Comparison of ENCODE assay signal across 1 cellular context in the genomic region with DNA sequence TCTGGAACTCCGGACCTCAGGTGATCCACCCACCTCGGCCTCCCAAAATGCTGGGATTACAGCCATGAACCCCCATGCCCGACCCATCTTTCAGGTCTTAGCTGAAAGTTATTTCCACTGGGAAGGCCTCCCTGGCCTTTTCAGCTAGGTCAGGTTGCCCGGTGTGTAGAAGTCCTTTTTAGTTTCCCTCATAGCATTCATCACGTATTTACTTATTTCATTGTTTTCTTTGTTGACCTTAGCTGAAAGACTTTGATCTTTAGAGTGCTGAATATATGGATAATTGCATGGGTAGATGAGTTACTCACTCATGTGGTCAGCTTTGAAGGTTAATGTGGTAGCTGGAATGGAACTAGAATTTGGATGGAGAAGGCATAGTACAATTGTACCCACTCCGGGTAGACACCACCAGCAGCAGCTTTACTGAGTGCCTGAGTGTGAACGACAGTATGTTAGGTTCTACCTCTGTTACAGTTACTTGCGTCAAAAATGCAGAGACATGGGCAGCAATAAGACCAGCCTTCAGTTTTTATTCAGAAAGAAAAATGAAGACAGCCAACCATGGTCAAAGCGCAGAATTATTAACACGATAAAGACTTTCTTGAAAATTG.
TF ChIP-seq lines count a peak whose summit lies in the region.

No MANE protein-coding gene starts in this region.

TF ChIP-seq in HepG2, 621 proteins besides CTCF, POLR2A, EP300 and RAD21 (continued from another document and continues in another):
- TF ChIP-seq, protein P1, sequence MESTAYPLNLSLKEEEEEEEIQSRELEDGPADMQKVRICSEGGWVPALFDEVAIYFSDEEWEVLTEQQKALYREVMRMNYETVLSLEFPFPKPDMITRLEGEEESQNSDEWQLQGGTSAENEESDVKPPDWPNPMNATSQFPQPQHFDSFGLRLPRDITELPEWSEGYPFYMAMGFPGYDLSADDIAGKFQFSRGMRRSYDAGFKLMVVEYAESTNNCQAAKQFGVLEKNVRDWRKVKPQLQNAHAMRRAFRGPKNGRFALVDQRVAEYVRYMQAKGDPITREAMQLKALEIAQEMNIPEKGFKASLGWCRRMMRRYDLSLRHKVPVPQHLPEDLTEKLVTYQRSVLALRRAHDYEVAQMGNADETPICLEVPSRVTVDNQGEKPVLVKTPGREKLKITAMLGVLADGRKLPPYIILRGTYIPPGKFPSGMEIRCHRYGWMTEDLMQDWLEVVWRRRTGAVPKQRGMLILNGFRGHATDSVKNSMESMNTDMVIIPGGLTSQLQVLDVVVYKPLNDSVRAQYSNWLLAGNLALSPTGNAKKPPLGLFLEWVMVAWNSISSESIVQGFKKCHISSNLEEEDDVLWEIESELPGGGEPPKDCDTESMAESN (CRISPR knock-in tag; conservative IDR thresholded peaks at IDR 0.05) = 0 out of 2 replicates have a peak, but pooled peaks have one; percentile 62
- TF ChIP-seq, protein P2, sequence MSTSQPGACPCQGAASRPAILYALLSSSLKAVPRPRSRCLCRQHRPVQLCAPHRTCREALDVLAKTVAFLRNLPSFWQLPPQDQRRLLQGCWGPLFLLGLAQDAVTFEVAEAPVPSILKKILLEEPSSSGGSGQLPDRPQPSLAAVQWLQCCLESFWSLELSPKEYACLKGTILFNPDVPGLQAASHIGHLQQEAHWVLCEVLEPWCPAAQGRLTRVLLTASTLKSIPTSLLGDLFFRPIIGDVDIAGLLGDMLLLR (CRISPR knock-in tag; IDR thresholded peaks at IDR 0.05) = no peak
- TF ChIP-seq, protein P3, sequence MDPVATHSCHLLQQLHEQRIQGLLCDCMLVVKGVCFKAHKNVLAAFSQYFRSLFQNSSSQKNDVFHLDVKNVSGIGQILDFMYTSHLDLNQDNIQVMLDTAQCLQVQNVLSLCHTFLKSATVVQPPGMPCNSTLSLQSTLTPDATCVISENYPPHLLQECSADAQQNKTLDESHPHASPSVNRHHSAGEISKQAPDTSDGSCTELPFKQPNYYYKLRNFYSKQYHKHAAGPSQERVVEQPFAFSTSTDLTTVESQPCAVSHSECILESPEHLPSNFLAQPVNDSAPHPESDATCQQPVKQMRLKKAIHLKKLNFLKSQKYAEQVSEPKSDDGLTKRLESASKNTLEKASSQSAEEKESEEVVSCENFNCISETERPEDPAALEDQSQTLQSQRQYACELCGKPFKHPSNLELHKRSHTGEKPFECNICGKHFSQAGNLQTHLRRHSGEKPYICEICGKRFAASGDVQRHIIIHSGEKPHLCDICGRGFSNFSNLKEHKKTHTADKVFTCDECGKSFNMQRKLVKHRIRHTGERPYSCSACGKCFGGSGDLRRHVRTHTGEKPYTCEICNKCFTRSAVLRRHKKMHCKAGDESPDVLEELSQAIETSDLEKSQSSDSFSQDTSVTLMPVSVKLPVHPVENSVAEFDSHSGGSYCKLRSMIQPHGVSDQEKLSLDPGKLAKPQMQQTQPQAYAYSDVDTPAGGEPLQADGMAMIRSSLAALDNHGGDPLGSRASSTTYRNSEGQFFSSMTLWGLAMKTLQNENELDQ (CRISPR knock-in tag; IDR thresholded peaks at IDR 0.05; ENCODE audit: borderline replicate concordance) = no peak
- TF ChIP-seq NFIC (IDR thresholded peaks at IDR 0.05; ENCODE audit: low read length) (peak; percentile 94), JUN (CRISPR knock-in tag; IDR thresholded peaks at IDR 0.05) (peak; percentile 87; the same call in 1 of the 2 replicates), ZBTB7A (CRISPR knock-in tag; IDR thresholded peaks at IDR 0.05) (no peak), ZNF124 (CRISPR knock-in tag; IDR thresholded peaks at IDR 0.05) (peak; percentile 77; the same call in 1 of the 2 replicates), RARA (CRISPR knock-in tag; IDR thresholded peaks at IDR 0.05) (peak; percentile 95), TBP (CRISPR knock-in tag; IDR thresholded peaks at IDR 0.05) (no peak), MTA1 (CRISPR knock-in tag; IDR thresholded peaks at IDR 0.05; ENCODE audit: borderline replicate concordance) (peak; percentile 67; the same call in 1 of the 2 replicates), ONECUT2 (CRISPR knock-in tag; IDR thresholded peaks at IDR 0.05) (peak; percentile 21; the same call in 1 of the 2 replicates), GATAD2A (CRISPR knock-in tag; IDR thresholded peaks at IDR 0.05) (peak; percentile 98), IKZF1 (IDR thresholded peaks at IDR 0.05) (no peak), YEATS4 (CRISPR knock-in tag; IDR thresholded peaks at IDR 0.05; ENCODE audit: borderline replicate concordance) (peak; percentile 67; the same call in 1 of the 2 replicates), KLF6 (CRISPR knock-in tag; IDR thresholded peaks at IDR 0.05) (0 out of 2 replicates have a peak, but pooled peaks have one; percentile 84), ZNF263 (CRISPR knock-in tag; IDR thresholded peaks at IDR 0.05) (no peak), SIX1 (CRISPR knock-in tag; IDR thresholded peaks at IDR 0.05; ENCODE audit: borderline replicate concordance) (peak; percentile 90), ZNF430 (CRISPR knock-in tag; IDR thresholded peaks at IDR 0.05) (peak; percentile 80; the same call in 1 of the 2 replicates)
- TF ChIP-seq, protein P4, sequence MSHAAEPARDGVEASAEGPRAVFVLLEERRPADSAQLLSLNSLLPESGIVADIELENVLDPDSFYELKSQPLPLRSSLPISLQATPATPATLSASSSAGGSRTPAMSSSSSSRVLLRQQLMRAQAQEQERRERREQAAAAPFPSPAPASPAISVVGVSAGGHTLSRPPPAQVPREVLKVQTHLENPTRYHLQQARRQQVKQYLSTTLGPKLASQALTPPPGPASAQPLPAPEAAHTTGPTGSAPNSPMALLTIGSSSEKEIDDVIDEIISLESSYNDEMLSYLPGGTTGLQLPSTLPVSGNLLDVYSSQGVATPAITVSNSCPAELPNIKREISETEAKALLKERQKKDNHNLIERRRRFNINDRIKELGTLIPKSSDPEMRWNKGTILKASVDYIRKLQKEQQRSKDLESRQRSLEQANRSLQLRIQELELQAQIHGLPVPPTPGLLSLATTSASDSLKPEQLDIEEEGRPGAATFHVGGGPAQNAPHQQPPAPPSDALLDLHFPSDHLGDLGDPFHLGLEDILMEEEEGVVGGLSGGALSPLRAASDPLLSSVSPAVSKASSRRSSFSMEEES (CRISPR knock-in tag; IDR thresholded peaks at IDR 0.05) = peak; percentile 96
- TF ChIP-seq, protein P5, sequence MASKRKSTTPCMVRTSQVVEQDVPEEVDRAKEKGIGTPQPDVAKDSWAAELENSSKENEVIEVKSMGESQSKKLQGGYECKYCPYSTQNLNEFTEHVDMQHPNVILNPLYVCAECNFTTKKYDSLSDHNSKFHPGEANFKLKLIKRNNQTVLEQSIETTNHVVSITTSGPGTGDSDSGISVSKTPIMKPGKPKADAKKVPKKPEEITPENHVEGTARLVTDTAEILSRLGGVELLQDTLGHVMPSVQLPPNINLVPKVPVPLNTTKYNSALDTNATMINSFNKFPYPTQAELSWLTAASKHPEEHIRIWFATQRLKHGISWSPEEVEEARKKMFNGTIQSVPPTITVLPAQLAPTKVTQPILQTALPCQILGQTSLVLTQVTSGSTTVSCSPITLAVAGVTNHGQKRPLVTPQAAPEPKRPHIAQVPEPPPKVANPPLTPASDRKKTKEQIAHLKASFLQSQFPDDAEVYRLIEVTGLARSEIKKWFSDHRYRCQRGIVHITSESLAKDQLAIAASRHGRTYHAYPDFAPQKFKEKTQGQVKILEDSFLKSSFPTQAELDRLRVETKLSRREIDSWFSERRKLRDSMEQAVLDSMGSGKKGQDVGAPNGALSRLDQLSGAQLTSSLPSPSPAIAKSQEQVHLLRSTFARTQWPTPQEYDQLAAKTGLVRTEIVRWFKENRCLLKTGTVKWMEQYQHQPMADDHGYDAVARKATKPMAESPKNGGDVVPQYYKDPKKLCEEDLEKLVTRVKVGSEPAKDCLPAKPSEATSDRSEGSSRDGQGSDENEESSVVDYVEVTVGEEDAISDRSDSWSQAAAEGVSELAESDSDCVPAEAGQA (IDR thresholded peaks at IDR 0.05; ENCODE audit: low read depth) = no peak
- TF ChIP-seq, protein P5 (CRISPR knock-in tag; IDR thresholded peaks at IDR 0.05; ENCODE audit: borderline replicate concordance) = no peak; the same call in 1 of the 2 replicates
- TF ChIP-seq, protein P6, sequence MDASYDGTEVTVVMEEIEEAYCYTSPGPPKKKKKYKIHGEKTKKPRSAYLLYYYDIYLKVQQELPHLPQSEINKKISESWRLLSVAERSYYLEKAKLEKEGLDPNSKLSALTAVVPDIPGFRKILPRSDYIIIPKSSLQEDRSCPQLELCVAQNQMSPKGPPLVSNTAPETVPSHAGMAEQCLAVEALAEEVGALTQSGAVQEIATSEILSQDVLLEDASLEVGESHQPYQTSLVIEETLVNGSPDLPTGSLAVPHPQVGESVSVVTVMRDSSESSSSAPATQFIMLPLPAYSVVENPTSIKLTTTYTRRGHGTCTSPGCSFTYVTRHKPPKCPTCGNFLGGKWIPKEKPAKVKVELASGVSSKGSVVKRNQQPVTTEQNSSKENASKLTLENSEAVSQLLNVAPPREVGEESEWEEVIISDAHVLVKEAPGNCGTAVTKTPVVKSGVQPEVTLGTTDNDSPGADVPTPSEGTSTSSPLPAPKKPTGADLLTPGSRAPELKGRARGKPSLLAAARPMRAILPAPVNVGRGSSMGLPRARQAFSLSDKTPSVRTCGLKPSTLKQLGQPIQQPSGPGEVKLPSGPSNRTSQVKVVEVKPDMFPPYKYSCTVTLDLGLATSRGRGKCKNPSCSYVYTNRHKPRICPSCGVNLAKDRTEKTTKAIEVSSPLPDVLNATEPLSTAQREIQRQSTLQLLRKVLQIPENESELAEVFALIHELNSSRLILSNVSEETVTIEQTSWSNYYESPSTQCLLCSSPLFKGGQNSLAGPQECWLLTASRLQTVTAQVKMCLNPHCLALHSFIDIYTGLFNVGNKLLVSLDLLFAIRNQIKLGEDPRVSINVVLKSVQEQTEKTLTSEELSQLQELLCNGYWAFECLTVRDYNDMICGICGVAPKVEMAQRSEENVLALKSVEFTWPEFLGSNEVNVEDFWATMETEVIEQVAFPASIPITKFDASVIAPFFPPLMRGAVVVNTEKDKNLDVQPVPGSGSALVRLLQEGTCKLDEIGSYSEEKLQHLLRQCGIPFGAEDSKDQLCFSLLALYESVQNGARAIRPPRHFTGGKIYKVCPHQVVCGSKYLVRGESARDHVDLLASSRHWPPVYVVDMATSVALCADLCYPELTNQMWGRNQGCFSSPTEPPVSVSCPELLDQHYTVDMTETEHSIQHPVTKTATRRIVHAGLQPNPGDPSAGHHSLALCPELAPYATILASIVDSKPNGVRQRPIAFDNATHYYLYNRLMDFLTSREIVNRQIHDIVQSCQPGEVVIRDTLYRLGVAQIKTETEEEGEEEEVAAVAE (CRISPR knock-in tag; IDR thresholded peaks at IDR 0.05; ENCODE audit: borderline replicate concordance) = peak; percentile 88; the same call in 1 of the 2 replicates
- TF ChIP-seq, protein P7, sequence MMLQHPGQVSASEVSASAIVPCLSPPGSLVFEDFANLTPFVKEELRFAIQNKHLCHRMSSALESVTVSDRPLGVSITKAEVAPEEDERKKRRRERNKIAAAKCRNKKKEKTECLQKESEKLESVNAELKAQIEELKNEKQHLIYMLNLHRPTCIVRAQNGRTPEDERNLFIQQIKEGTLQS (CRISPR knock-in tag; IDR thresholded peaks at IDR 0.05) = peak; percentile 76; the same call in 1 of the 2 replicates
- TF ChIP-seq, protein P8, sequence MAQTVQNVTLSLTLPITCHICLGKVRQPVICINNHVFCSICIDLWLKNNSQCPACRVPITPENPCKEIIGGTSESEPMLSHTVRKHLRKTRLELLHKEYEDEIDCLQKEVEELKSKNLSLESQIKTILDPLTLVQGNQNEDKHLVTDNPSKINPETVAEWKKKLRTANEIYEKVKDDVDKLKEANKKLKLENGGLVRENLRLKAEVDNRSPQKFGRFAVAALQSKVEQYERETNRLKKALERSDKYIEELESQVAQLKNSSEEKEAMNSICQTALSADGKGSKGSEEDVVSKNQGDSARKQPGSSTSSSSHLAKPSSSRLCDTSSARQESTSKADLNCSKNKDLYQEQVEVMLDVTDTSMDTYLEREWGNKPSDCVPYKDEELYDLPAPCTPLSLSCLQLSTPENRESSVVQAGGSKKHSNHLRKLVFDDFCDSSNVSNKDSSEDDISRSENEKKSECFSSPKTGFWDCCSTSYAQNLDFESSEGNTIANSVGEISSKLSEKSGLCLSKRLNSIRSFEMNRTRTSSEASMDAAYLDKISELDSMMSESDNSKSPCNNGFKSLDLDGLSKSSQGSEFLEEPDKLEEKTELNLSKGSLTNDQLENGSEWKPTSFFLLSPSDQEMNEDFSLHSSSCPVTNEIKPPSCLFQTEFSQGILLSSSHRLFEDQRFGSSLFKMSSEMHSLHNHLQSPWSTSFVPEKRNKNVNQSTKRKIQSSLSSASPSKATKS (CRISPR knock-in tag; IDR thresholded peaks at IDR 0.05) = no peak
